ENCODE assay signal across 1 cellular context in the genomic region with DNA sequence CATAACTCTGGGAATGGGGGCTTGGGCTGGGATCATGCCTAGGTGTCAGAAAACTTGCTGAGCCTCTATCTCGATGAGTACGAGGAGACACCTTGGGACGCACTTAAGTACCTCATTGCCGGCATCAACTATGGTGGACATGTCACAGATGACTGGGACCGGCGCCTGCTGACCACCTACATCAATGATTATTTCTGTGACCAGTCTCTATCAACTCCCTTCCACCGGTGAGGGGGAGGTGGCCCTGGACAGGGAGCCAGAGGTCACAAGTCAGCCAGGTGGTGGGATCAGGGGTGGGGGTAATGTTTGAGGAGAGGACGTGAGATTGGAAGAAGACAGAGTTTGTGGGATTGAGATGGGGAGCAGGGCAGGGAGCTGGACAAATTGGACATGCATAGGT.
TF ChIP-seq lines count a peak whose summit lies in the region.

No MANE protein-coding gene starts in this region.

TF ChIP-seq in H1, 55 proteins besides CTCF, POLR2A, EP300 and RAD21:
- TF ChIP-seq CBX5 (IDR thresholded peaks at IDR 0.05; ENCODE audit: low read depth, low read length) (no peak), EGR1 (IDR thresholded peaks at IDR 0.05; ENCODE audit: borderline replicate concordance, low read depth, low read length) (no peak), FOSL1 (IDR thresholded peaks at IDR 0.05; ENCODE audit: insufficient read depth, low read depth, low read length) (no peak), SAP30 (IDR thresholded peaks at IDR 0.05; ENCODE audit: insufficient read depth, insufficient replicate concordance, low read length) (no peak), PHF8 (conservative IDR thresholded peaks at IDR 0.05; ENCODE audit: low read depth, low read length) (no peak), TBP (IDR thresholded peaks at IDR 0.05; ENCODE audit: low read depth, low read length) (no peak), KDM5A (IDR thresholded peaks at IDR 0.05; ENCODE audit: low read length) (no peak), ASH2L (IDR thresholded peaks at IDR 0.05; ENCODE audit: low read length) (no peak), RXRA (IDR thresholded peaks at IDR 0.05; ENCODE audit: insufficient read depth, low read depth, low read length) (no peak), CHD1 (IDR thresholded peaks at IDR 0.05; ENCODE audit: low read depth, low read length) (no peak), CHD2 (IDR thresholded peaks at IDR 0.05; ENCODE audit: low read length) (no peak), TAF1 (IDR thresholded peaks at IDR 0.05; ENCODE audit: low read depth, low read length) (no peak), CHD7 (IDR thresholded peaks at IDR 0.05; ENCODE audit: insufficient replicate concordance, low read length) (no peak), SIX5 (IDR thresholded peaks at IDR 0.05; ENCODE audit: low read depth, low read length) (no peak), SUZ12 (IDR thresholded peaks at IDR 0.05; ENCODE audit: low read length) (no peak)
- TF ChIP-seq, protein P1, sequence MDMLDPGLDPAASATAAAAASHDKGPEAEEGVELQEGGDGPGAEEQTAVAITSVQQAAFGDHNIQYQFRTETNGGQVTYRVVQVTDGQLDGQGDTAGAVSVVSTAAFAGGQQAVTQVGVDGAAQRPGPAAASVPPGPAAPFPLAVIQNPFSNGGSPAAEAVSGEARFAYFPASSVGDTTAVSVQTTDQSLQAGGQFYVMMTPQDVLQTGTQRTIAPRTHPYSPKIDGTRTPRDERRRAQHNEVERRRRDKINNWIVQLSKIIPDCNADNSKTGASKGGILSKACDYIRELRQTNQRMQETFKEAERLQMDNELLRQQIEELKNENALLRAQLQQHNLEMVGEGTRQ (IDR thresholded peaks at IDR 0.05; ENCODE audit: low read length) = no peak
TF ChIP-seq in H1: peak in this region for 0.
